In the genomic region with DNA sequence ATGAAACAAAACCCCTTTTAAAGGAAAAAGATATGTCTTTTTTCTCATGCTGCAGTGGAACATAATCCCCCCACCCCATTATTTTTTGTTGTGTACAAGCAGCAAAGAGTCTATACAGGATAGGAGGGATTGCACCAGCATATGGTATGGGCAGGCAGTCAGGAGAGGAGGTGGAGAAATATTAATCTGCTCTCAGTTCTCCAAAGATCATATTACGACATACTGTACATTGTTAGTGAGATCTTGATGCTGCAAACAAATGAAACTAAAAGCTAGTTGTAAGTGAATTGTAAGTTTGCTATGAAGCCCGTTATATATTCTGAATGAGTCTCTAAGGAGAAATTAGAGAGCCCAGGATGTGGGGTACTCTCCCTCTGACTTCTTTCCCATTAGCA, we compare ENCODE assay signal across 11 cellular contexts.
DNase-seq lines count a peak whose midpoint lies in the region; ATAC-seq and TF ChIP-seq lines count a peak whose summit lies in the region.
"Had no signal": no experiment of that assay in that cellular context is flagged by ENCODE, and none has a peak within 500 bp of the region (broad histone marks: within the 10 kb centered on the region; RNA-seq: fewer than 3 reads in every experiment).

No MANE protein-coding gene starts in this region.

- peaks cover 50% of the 10 kb centered on the region for H3K27me3 ChIP-seq in OCI-LY3 (ENCODE audit: low read depth, low read length)
- no peaks in the 10 kb centered on the region for H3K27me3 ChIP-seq in naive thymus-derived CD4-positive, alpha-beta T cell (ENCODE audit: control insufficient read depth in 2 of 2, insufficient read depth in 2 of 2, low read length in 2 of 2)

- H3K36me3 Mint-ChIP-seq in naive thymus-derived CD4-positive, alpha-beta T cell = peaks cover 0 to 1% (median 0%) of the 10 kb centered on the region in 5 donors
- no peaks in the 10 kb centered on the region for H3K36me3 Mint-ChIP-seq in activated T-cell treated with anti-CD3 and anti-CD28 coated beads, Interleukin-2, amount 50 U/mL, for 24 hours (ENCODE audit: low read depth)
- H3K36me3 Mint-ChIP-seq: natural killer cell had no signal

- POLR2A ChIA-PET in naive thymus-derived CD4-positive, alpha-beta T cell (lab: Charles Lee) = no interaction called here

- peak; percentile 37 for ATAC-seq in GM18907 (IDR thresholded peaks at IDR 0.05; ENCODE audit: unreplicated experiment)
- ATAC-seq in HG02852 (IDR thresholded peaks at IDR 0.05; ENCODE audit: unreplicated experiment) = peak; percentile 33
- peak; percentile 57 for ATAC-seq in naive thymus-derived CD4-positive, alpha-beta T cell
- ATAC-seq: natural killer cell had no signal

- no peaks in the 10 kb centered on the region for H3K9me3 Mint-ChIP-seq in naive thymus-derived CD4-positive, alpha-beta T cell
- H3K9me3 Mint-ChIP-seq in activated T-cell treated with anti-CD3 and anti-CD28 coated beads, Interleukin-2, amount 50 U/mL, for 24 hours = no peaks in the 10 kb centered on the region
- H3K9me3 Mint-ChIP-seq: natural killer cell had no signal

- TF ChIP-seq CTCF in OCI-LY3 (IDR thresholded peaks at IDR 0.05; ENCODE audit: low read depth, low read length) = no peak
- no peak for TF ChIP-seq CTCF in GM10266 (IDR thresholded peaks at IDR 0.05; ENCODE audit: control insufficient read depth, insufficient read depth, low read depth, missing control alignments)

- peaks cover 32% of the 10 kb centered on the region for H4K20me1 ChIP-seq in OCI-LY3 (ENCODE audit: insufficient read depth, low read length)

- H3K4me2 ChIP-seq in OCI-LY3 (ENCODE audit: low read length) = peak overlapping the region; percentile 74

- H3K27ac ChIP-seq in OCI-LY3 (ENCODE audit: low read length) = peak overlapping the region; percentile 35
- no peak overlapping the region for H3K27ac ChIP-seq in naive thymus-derived CD4-positive, alpha-beta T cell (ENCODE audit: low read depth, low read length)

- no peak overlapping the region for H2AFZ ChIP-seq in OCI-LY3 (ENCODE audit: low read depth, low read length)

- H3K4me1 ChIP-seq in OCI-LY3 (ENCODE audit: low read length) = peaks cover 48% of the 10 kb centered on the region
- no peaks in the 10 kb centered on the region for H3K4me1 ChIP-seq in naive thymus-derived CD4-positive, alpha-beta T cell (ENCODE audit: control insufficient read depth in 2 of 2, insufficient read depth in 2 of 2, low read length in 2 of 2)

- peaks cover 0 to 8% (median 0%) of the 10 kb centered on the region in 5 donors for H3K27me3 Mint-ChIP-seq in naive thymus-derived CD4-positive, alpha-beta T cell
- no peaks in the 10 kb centered on the region for H3K27me3 Mint-ChIP-seq in activated T-cell treated with anti-CD3 and anti-CD28 coated beads, Interleukin-2, amount 50 U/mL, for 24 hours

- no peak overlapping the region for H3K27ac Mint-ChIP-seq in naive thymus-derived CD4-positive, alpha-beta T cell
- no peak overlapping the region for H3K27ac Mint-ChIP-seq in activated T-cell treated with anti-CD3 and anti-CD28 coated beads, Interleukin-2, amount 50 U/mL, for 24 hours
- H3K27ac Mint-ChIP-seq: activated naive CD4-positive, alpha-beta T cell treated with anti-CD3 and anti-CD28 coated beads, Interleukin-2, amount 50 U/mL, for 72 hours; natural killer cell had no signal

- peak overlapping the region; percentile 66 for H3K4me3 ChIP-seq in OCI-LY3 (ENCODE audit: low read length)
- H3K4me3 ChIP-seq in naive thymus-derived CD4-positive, alpha-beta T cell (ENCODE audit: low read length) = no peak overlapping the region

- H3K9me3 ChIP-seq in OCI-LY3 (ENCODE audit: insufficient read depth, low read length) = no peaks in the 10 kb centered on the region
- H3K9me3 ChIP-seq in naive thymus-derived CD4-positive, alpha-beta T cell (ENCODE audit: control insufficient read depth in 2 of 3, low read length in 3 of 3) = no peaks in the 10 kb centered on the region

- H3K4me3 Mint-ChIP-seq in naive thymus-derived CD4-positive, alpha-beta T cell = no peak overlapping the region
- H3K4me3 Mint-ChIP-seq in activated T-cell treated with anti-CD3 and anti-CD28 coated beads, Interleukin-2, amount 50 U/mL, for 24 hours = no peak overlapping the region
- H3K4me3 Mint-ChIP-seq: natural killer cell had no signal

- DNase-seq in naive thymus-derived CD4-positive, alpha-beta T cell = no peak
- no peak for DNase-seq in GM10266 (ENCODE audit: extremely low spot score)
- no peak for DNase-seq in ureter (ENCODE audit: low spot score)
- no peak for DNase-seq in activated T-cell treated with anti-CD3 and anti-CD28 coated beads, Interleukin-2, amount 50 U/mL, for 24 hours
- DNase-seq: natural killer cell; NCI-H1930; stimulated activated CD4-positive, alpha-beta T cell treated with anti-CD3 and anti-CD28 coated beads, Interleukin-4, amount 100 ng/mL, for 1 hour had no signal

- no peaks in the 10 kb centered on the region for H3K36me3 ChIP-seq in OCI-LY3 (replicated peaks; ENCODE audit: low read depth, low read length)
- H3K36me3 ChIP-seq in naive thymus-derived CD4-positive, alpha-beta T cell (ENCODE audit: control insufficient read depth in 2 of 3, insufficient read depth in 3 of 3, low read length in 3 of 3) = no peaks in the 10 kb centered on the region

- H3K9ac ChIP-seq in OCI-LY3 (ENCODE audit: low read length) = peak overlapping the region; percentile 32

- peaks cover 9 to 45% (median 21%) of the 10 kb centered on the region in 7 donors for H3K4me1 Mint-ChIP-seq in naive thymus-derived CD4-positive, alpha-beta T cell
- H3K4me1 Mint-ChIP-seq in activated T-cell treated with anti-CD3 and anti-CD28 coated beads, Interleukin-2, amount 50 U/mL, for 24 hours (ENCODE audit: low read depth) = peaks cover 52% of the 10 kb centered on the region

- CTCF ChIA-PET in naive thymus-derived CD4-positive, alpha-beta T cell (lab: Charles Lee) = no interaction called here

- no peaks in the 10 kb centered on the region; the same call in 1 of the 2 replicates for H3K79me2 ChIP-seq in OCI-LY3 (ENCODE audit: low read length)

- intact Hi-C loops in naive thymus-derived CD4-positive, alpha-beta T cell (cut with micrococcal nuclease) = loop anchor here in 1 of 2 donors (10.0 kb wide), 1 partner anchor 133 kb away; no protein-coding TSS in a partner anchor
